1 cellular context compared by ENCODE assay signal in the genomic region with DNA sequence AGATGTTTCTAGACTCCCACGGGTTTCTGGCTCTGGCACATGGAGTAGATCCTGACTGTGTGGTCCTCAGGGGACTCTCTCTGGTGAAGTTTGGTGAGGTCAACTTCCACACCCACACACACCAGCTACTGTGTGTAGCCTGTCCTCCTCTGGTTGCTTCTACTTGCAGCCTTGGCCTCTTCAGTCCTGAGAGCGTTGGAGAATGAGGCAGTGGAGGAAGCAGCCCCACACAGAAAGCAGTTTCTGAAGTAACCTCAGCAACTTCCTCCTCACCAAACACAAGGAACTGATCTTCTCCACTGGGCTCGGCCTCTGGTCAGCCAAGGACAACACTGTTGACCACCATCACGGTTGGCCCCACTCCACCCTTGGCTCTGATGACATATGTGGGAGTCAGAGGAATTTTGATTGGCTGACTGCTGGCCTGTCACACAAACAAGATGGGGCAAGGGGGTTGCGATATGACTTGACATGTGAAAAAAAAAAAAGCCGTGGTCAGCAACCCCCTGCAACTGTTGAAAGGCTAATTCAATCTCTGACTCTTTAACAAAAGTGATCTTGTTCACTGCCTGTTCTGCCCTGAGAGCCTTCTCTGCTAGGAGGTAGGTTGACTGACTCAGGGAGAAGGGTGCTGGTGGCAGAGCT.
TF ChIP-seq lines count a peak whose summit lies in the region.

No MANE protein-coding gene starts in this region.

TF ChIP-seq in SK-N-SH treated with all-trans-retinoic acid at 6 μM for 48 hours, 23 proteins besides CTCF, POLR2A, EP300 and RAD21 (continued from another document):
- no peak for TF ChIP-seq RARB (CRISPR knock-in tag; IDR thresholded peaks at IDR 0.05)
- TF ChIP-seq, protein P1, sequence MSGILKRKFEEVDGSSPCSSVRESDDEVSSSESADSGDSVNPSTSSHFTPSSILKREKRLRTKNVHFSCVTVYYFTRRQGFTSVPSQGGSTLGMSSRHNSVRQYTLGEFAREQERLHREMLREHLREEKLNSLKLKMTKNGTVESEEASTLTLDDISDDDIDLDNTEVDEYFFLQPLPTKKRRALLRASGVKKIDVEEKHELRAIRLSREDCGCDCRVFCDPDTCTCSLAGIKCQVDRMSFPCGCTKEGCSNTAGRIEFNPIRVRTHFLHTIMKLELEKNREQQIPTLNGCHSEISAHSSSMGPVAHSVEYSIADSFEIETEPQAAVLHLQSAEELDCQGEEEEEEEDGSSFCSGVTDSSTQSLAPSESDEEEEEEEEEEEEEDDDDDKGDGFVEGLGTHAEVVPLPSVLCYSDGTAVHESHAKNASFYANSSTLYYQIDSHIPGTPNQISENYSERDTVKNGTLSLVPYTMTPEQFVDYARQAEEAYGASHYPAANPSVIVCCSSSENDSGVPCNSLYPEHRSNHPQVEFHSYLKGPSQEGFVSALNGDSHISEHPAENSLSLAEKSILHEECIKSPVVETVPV (CRISPR knock-in tag; IDR thresholded peaks at IDR 0.05): no peak
